ENCODE assay signal across 8 cellular contexts in genomic region chr5:66144074-66144798, GRCh38. TPM values are rescaled to one million over a fixed set of nuclear protein-coding genes. Genes with fewer than 3 reads are reported as not detected.
A peak's percentile ranks its signal among the peaks of the same experiment; 100 is the strongest.
DNase-seq lines count a peak whose midpoint lies in the region; ATAC-seq, FAIRE-seq and TF ChIP-seq lines count a peak whose summit lies in the region.

SREK1 (plus strand) TSS chr5:66144300; CDS start chr5:66144377, 77 bp downstream.

- CTCF ChIA-PET in OCI-LY7 (lab: Charles Lee; ENCODE audit: unreplicated experiment) (interaction anchor here (0.6 to 0.7 kb wide), 2 partner anchors 89 to 366 kb away, joined by 3 read pairs; no protein-coding TSS in a partner anchor), endothelial cell of umbilical vein (lab: Charles Lee) (no interaction called here)

- H3K9me1 ChIP-seq in endothelial cell of umbilical vein (replicated peaks; ENCODE audit: control insufficient read depth, extremely low read depth, insufficient read depth, low read length), result no peaks in the 10 kb centered on the region

- H2AFZ ChIP-seq in OCI-LY7 (ENCODE audit: low read length) (peak within 1 kb of the TSS; percentile 73), endothelial cell of umbilical vein (ENCODE audit: low read depth, low read length) (peak within 1 kb of the TSS; percentile 97)

- TF ChIP-seq CTCF in D721Med (IDR thresholded peaks at IDR 0.05; ENCODE audit: insufficient read depth, missing control alignments) (no peak), OCI-LY7 (conservative IDR thresholded peaks at IDR 0.05; ENCODE audit: low read length) (no peak), endothelial cell of umbilical vein (IDR thresholded peaks at IDR 0.05; ENCODE audit: extremely low read depth in 1 of 2, insufficient read depth in 1 of 2, low read depth in 1 of 2, low read length in 2 of 2) (no peak)

- FAIRE-seq in D721Med (lab: Jason Lieb, UNC) (no peak), endothelial cell of umbilical vein (lab: Jason Lieb, UNC) (peak; percentile 80)

- H3K4me1 ChIP-seq in OCI-LY7 (ENCODE audit: insufficient read depth, low read length, poor library complexity, severe bottlenecking) (peaks cover 21% of the 10 kb centered on the region), endothelial cell of umbilical vein (ENCODE audit: control insufficient read depth, extremely low read depth, insufficient read depth, low read length) (peaks cover 16% of the 10 kb centered on the region)

- peaks cover 2 to 6% of the 10 kb centered on the region in 2 experiments for H3K27me3 ChIP-seq in endothelial cell of umbilical vein (ENCODE audit: control insufficient read depth in 2 of 2, insufficient read depth in 2 of 2, low read length in 2 of 2)

- H3K4me3 ChIP-seq in OCI-LY7 (ENCODE audit: low read depth, low read length, poor library complexity, severe bottlenecking), result peak within 1 kb of the TSS; percentile 76
- peak within 1 kb of the TSS; percentile 74 to 98 (median 77) for H3K4me3 ChIP-seq in endothelial cell of umbilical vein (replicated peaks in 1 of 3; ENCODE audit: insufficient read depth in 1 of 3, low read depth in 1 of 3, low read length in 3 of 3)

- peaks cover 46% of the 10 kb centered on the region for H3K79me2 ChIP-seq in OCI-LY7 (ENCODE audit: insufficient read depth, low read depth, low read length)
- H3K79me2 ChIP-seq in endothelial cell of umbilical vein (ENCODE audit: control insufficient read depth, insufficient read depth, low read length), result peaks cover 48% of the 10 kb centered on the region

- intact Hi-C loops in OCI-LY7 (cut with micrococcal nuclease; ENCODE audit: unreplicated experiment) (loop anchor here (1.0 to 10.0 kb wide), 4 partner anchors 219 to 1069 kb away; partner anchors contain the start of genes CENPK and PPWD1), endothelial cell of umbilical vein (cut with micrococcal nuclease) (loop anchor here (1.0 to 10.0 kb wide), 4 partner anchors 217 to 519 kb away; partner anchors contain the start of genes NLN, SGTB, SHLD3 and TRAPPC13)

- peak; percentile 89 for ATAC-seq in GM21526 (IDR thresholded peaks at IDR 0.05; ENCODE audit: low FRiP score, unreplicated experiment)

- dilution Hi-C loops in endothelial cell of umbilical vein (cut with MboI; ENCODE audit: extremely low pct_ligation_motif_present, low sequenced_read_pairs), result no loop called here

- no peaks in the 10 kb centered on the region for H3K9me2 ChIP-seq in OCI-LY7 (ENCODE audit: insufficient read depth, low read length)

- TF ChIP-seq POLR2A in endothelial cell of umbilical vein (IDR thresholded peaks at IDR 0.05; ENCODE audit: low read depth, low read length), result peak; percentile 86

- H3K27ac ChIP-seq in OCI-LY7 (ENCODE audit: low read depth, low read length, poor library complexity, severe bottlenecking) (peak within 1 kb of the TSS; percentile 82), endothelial cell of umbilical vein (ENCODE audit: insufficient read depth, low read depth, low read length) (peak within 1 kb of the TSS; percentile 93)

- no peaks in the 10 kb centered on the region for H3K9me3 ChIP-seq in OCI-LY7 (ENCODE audit: low read length)
- H3K9me3 ChIP-seq in endothelial cell of umbilical vein (replicated peaks; ENCODE audit: control insufficient read depth, insufficient read depth, low read length), result no peaks in the 10 kb centered on the region

- H3K36me3 ChIP-seq in OCI-LY7 (ENCODE audit: insufficient read depth, low read length) (peaks cover 30% of the 10 kb centered on the region), endothelial cell of umbilical vein (ENCODE audit: control insufficient read depth in 2 of 2, extremely low read depth in 1 of 2, insufficient read depth in 2 of 2, low read length in 2 of 2) (no peaks in the 10 kb centered on the region)

- POLR2A ChIA-PET in OCI-LY7 (lab: Charles Lee), result interaction anchor here (0.6 to 1.0 kb wide), 5 partner anchors 14 to 574 kb away, joined by 3 to 4 read pairs (median 3); no protein-coding TSS in a partner anchor
- POLR2A ChIA-PET in endothelial cell of umbilical vein (lab: Charles Lee), result interaction anchor here (0.6 to 1.0 kb wide), 2 partner anchors 21 to 383 kb away, joined by 4 read pairs; no protein-coding TSS in a partner anchor

- BruUV-seq in OCI-LY7 (replicated peaks; lab: Mats Ljungman, UMichigan), result no TSS peak
- no TSS peak for BruUV-seq in endothelial cell of umbilical vein (replicated peaks; lab: Mats Ljungman, UMichigan)

- peak; percentile 73 for DNase-seq in D721Med (ENCODE audit: insufficient read length, low spot score)
- peak; percentile 94 for DNase-seq in HuH-7 (ENCODE audit: low spot score)
- DNase-seq in OCI-LY7 (ENCODE audit: low spot score), result peak; percentile 93
- peak; percentile 83 for DNase-seq in activated T-cell treated with anti-CD3 and anti-CD28 coated beads for 1 hour (ENCODE audit: low read depth)
- peak; percentile 95 for DNase-seq in endothelial cell of umbilical vein (ENCODE audit: low read depth, low spot score)
- peak; percentile 93 for DNase-seq in midbrain (lab: John Stamatoyannopoulos, UW)
- peak; percentile 82 to 87 for DNase-seq in stimulated activated CD8-positive, alpha-beta memory T cell treated with anti-CD3 and anti-CD28 coated beads, Interleukin-15, amount 100 ng/mL, for 48 hours (ENCODE audit: low read depth in 2 of 2)

- H3K4me2 ChIP-seq in OCI-LY7 (ENCODE audit: low read length), result peak within 1 kb of the TSS; percentile 89
- H3K4me2 ChIP-seq in endothelial cell of umbilical vein (ENCODE audit: insufficient read depth, low read length), result peak within 1 kb of the TSS; percentile 98

- H3K9ac ChIP-seq in endothelial cell of umbilical vein (replicated peaks; ENCODE audit: extremely low read depth, insufficient read depth, low read length), result peak within 1 kb of the TSS; percentile 97

- H4K20me1 ChIP-seq in OCI-LY7 (ENCODE audit: insufficient read depth, low read length) (peaks cover 7% of the 10 kb centered on the region; the same call in 1 of the 2 replicates), endothelial cell of umbilical vein (replicated peaks; ENCODE audit: control insufficient read depth, extremely low read depth, insufficient read depth, low read length) (no peaks in the 10 kb centered on the region)

TF ChIP-seq in endothelial cell of umbilical vein, 7 proteins besides CTCF, POLR2A, EP300 and RAD21:
- TF ChIP-seq, protein P1, sequence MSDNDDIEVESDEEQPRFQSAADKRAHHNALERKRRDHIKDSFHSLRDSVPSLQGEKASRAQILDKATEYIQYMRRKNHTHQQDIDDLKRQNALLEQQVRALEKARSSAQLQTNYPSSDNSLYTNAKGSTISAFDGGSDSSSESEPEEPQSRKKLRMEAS (IDR thresholded peaks at IDR 0.05; ENCODE audit: insufficient read depth, insufficient read length), result peak; percentile 72
- TF ChIP-seq GATA2 (IDR thresholded peaks at IDR 0.05; ENCODE audit: insufficient read depth, insufficient read length, low read depth, low read length) (no peak), MYC (IDR thresholded peaks at IDR 0.05; ENCODE audit: low read depth, low read length) (no peak), POLR2AphosphoS5 (IDR thresholded peaks at IDR 0.05; ENCODE audit: insufficient read depth, low read depth, low read length) (peak; percentile 95), FOS (IDR thresholded peaks at IDR 0.05; ENCODE audit: borderline replicate concordance, insufficient read depth, low read length) (peak; percentile 8), JUN (IDR thresholded peaks at IDR 0.05; ENCODE audit: borderline replicate concordance, insufficient read depth, insufficient read length, low read depth) (no peak)

RNA-seq across cellular contexts. Expression of gene SREK1, which starts in this region (rescaled TPM):
- 101 and 225 TPM in 2 replicates for total RNA-seq in OCI-LY7 (2014; rRNA removed; shearing (Covaris generic))
- 89.3 and 95.1 TPM in 2 replicates for total RNA-seq in OCI-LY7 (2022)
- 72.9 and 78.6 TPM in 2 replicates for total RNA-seq in endothelial cell of umbilical vein
- polyA plus RNA-seq in endothelial cell of umbilical vein, result 22.0 and 27.4 TPM in 2 replicates
- 9.4 and 12.4 TPM in 2 replicates for polyA plus RNA-seq in endothelial cell of umbilical vein (2011; cell fraction: cytosol; rRNA removed)
- polyA plus RNA-seq in endothelial cell of umbilical vein (2011; cell fraction: nucleus; rRNA removed), result 179 and 219 TPM in 2 replicates
- polyA plus RNA-seq in endothelial cell of umbilical vein (2012), result 39.9 and 41.5 TPM in 2 replicates
- polyA minus RNA-seq in endothelial cell of umbilical vein, result 121 and 148 TPM in 2 replicates
- 17.8 TPM for polyA minus RNA-seq in endothelial cell of umbilical vein (2011; cell fraction: cytosol; rRNA and poly(A)+ RNA removed)
- 397 and 441 TPM in 2 replicates for polyA minus RNA-seq in endothelial cell of umbilical vein (2011; cell fraction: nucleus; rRNA and poly(A)+ RNA removed)

Comparison
In these comparisons a context has a peak if more than half of its experiments do, and no peak if none do; other contexts are left out.
1. Peak in every context shown above with its lines: DNase-seq, ATAC-seq, H3K4me3 ChIP-seq and H3K27ac ChIP-seq.